ENCODE assay signal across 12 cellular contexts in genomic region chrX:136639506-136640176, GRCh38. TPM values are rescaled to one million over a fixed set of nuclear protein-coding genes. Genes with fewer than 3 reads are reported as not detected.
DNase-seq lines count a peak whose midpoint lies in the region; ATAC-seq and FAIRE-seq lines count a peak whose summit lies in the region.
"Had no signal": no experiment of that assay in that cellular context is flagged by ENCODE, and none has a peak within 500 bp of the region (broad histone marks: within the 10 kb centered on the region; RNA-seq: fewer than 3 reads in every experiment).

No MANE protein-coding gene starts in this region.

- peaks cover 4% of the 10 kb centered on the region for H3K36me3 Mint-ChIP-seq in activated naive CD8-positive, alpha-beta T cell treated with anti-CD3 and anti-CD28 coated beads, Interleukin-2, amount 50 U/mL, for 24 hours (ENCODE audit: low read depth)

- DNase-seq in activated effector memory CD4-positive, alpha-beta T cell treated with anti-CD3 and anti-CD28 coated beads, Interleukin-2, amount 50 U/mL, for 16 hours = peak; percentile 75
- no peak for DNase-seq in activated effector memory CD4-positive, alpha-beta T cell treated with Interleukin-2 at 50 U/mL for 16 hours
- DNase-seq in OCI-M1 (lab: John Stamatoyannopoulos, UW) (peak; percentile 20), renal cortical epithelial cell (ENCODE audit: low read depth) (peak; percentile 1), HTR-8/SVneo (ENCODE audit: insufficient read length, low spot score) (no peak)
- DNase-seq in activated naive CD8-positive, alpha-beta T cell treated with anti-CD3 and anti-CD28 coated beads, Interleukin-2, amount 50 U/mL, for 24 hours = no peak
- no peak for DNase-seq in NK-92 treated with Interleukin-12 subunit alpha and Interleukin-12 subunit beta, amount 100 ng/mL, for 24 hours (lab: John Stamatoyannopoulos, UW)
- DNase-seq: activated gamma-delta T cell treated with Interleukin-2 at 50 U/mL for 16 hours had no signal

- H3K9me3 Mint-ChIP-seq in activated naive CD8-positive, alpha-beta T cell treated with anti-CD3 and anti-CD28 coated beads, Interleukin-2, amount 50 U/mL, for 24 hours = no peaks in the 10 kb centered on the region

- no peak for FAIRE-seq in HTR-8/SVneo (lab: Jason Lieb, UNC)

- H3K4me1 Mint-ChIP-seq in activated naive CD8-positive, alpha-beta T cell treated with anti-CD3 and anti-CD28 coated beads, Interleukin-2, amount 50 U/mL, for 24 hours = peaks cover 83% of the 10 kb centered on the region

- H3K27ac Mint-ChIP-seq in activated naive CD8-positive, alpha-beta T cell treated with anti-CD3 and anti-CD28 coated beads, Interleukin-2, amount 50 U/mL, for 24 hours = peak overlapping the region; percentile 89

- H3K4me3 Mint-ChIP-seq in activated naive CD8-positive, alpha-beta T cell treated with anti-CD3 and anti-CD28 coated beads, Interleukin-2, amount 50 U/mL, for 24 hours = peak overlapping the region; percentile 79

- no peaks in the 10 kb centered on the region for H3K27me3 Mint-ChIP-seq in activated naive CD8-positive, alpha-beta T cell treated with anti-CD3 and anti-CD28 coated beads, Interleukin-2, amount 50 U/mL, for 24 hours

- no peak for ATAC-seq in activated naive CD8-positive, alpha-beta T cell treated with anti-CD3 and anti-CD28 coated beads, Interleukin-2, amount 50 U/mL, for 24 hours
- ATAC-seq in HG02763 (IDR thresholded peaks at IDR 0.05; ENCODE audit: unreplicated experiment) = no peak
- ATAC-seq: Panc1 had no signal

RNA-seq across cellular contexts. Expression of gene CD40LG, which starts 8.3 kb away (rescaled TPM):
- not detected in 2 replicates for total RNA-seq in renal cortical epithelial cell
- total RNA-seq: lower leg skin, MCF 10A had no signal

Comparison
In these comparisons a context has a peak if more than half of its experiments do, and no peak if none do; other contexts are left out.
1. DNase-seq: peak in activated effector memory CD4-positive, alpha-beta T cell treated with anti-CD3 and anti-CD28 coated beads, Interleukin-2, amount 50 U/mL, for 16 hours (single experiment), OCI-M1 (single experiment) and renal cortical epithelial cell (single experiment); none in activated effector memory CD4-positive, alpha-beta T cell treated with Interleukin-2 at 50 U/mL for 16 hours (single experiment), activated naive CD8-positive, alpha-beta T cell treated with anti-CD3 and anti-CD28 coated beads, Interleukin-2, amount 50 U/mL, for 24 hours (single experiment), HTR-8/SVneo (single experiment) and NK-92 treated with Interleukin-12 subunit alpha and Interleukin-12 subunit beta, amount 100 ng/mL, for 24 hours (single experiment).